Comparison of ENCODE assay signal across 18 cellular contexts in the genomic region with DNA sequence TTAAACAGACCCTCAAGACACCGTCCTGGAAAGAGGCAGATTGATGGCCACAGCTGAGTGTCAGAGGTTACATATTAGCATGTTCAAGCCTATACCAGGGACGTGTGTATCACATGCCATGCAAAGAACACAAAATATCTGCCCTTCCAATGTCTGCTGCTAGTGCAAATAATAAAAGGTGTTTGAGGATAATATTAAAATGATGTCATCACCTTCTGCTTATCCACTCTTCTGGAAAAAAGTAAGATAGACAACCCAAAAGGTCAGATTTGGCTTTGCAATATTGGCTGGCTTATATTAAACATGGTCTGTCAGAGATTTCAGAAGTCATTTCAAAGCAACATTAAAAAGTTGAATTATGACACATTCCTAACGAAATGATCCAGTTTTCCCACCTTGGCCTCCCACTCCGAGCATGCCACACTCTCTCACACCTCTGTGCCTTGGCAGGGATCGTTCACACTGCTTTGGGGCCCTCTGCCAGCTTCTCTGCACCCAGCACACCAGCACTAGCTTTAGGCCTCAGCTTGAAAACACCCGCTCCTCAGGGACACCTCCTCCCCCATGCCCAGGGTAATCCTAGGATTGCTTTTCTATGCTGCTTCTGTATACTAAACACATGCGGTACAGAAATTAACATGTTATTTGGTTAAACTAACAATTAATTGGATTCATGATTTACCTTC.
"Had no signal": no experiment of that assay in that cellular context is flagged by ENCODE, and none has a peak within 500 bp of the region (broad histone marks: within the 10 kb centered on the region; RNA-seq: fewer than 3 reads in every experiment).

No MANE protein-coding gene starts in this region.

- H3K27me3 ChIP-seq: colonic mucosa, heart right ventricle, sigmoid colon, transverse colon had no signal

- H3K27ac ChIP-seq: colonic mucosa, heart right ventricle, lower lobe of right lung, parathyroid adenoma, skin epidermis, thoracic aorta, transverse colon had no signal

- H3K4me3 ChIP-seq: colonic mucosa, heart right ventricle, lower lobe of right lung, sigmoid colon, skin epidermis, thoracic aorta, transverse colon had no signal

- H3K4me1 ChIP-seq: colonic mucosa, lower lobe of right lung, parathyroid adenoma had no signal

- H3K36me3 ChIP-seq: colonic mucosa, heart right ventricle, lower lobe of right lung, sigmoid colon, thoracic aorta, transverse colon had no signal

- H3K9me3 ChIP-seq: colonic mucosa, heart right ventricle, lower lobe of right lung, sigmoid colon, thoracic aorta, transverse colon had no signal

- ATAC-seq: heart right ventricle; left lobe of liver; lower lobe of right lung; natural killer cell treated with Interleukin-12 subunit alpha and Interleukin-12 subunit beta and Interleukin-15 and Interleukin-18, amount 100 ng/mL, for 72 hours; stimulated activated naive B cell treated with anti-CD40 and anti-IgM and Interleukin-4, amounts not matched to agents 10 μg/mL and 1 μg/mL and 100 μg/mL, for 72 hours; stimulated activated naive CD8-positive, alpha-beta T cell treated with anti-CD3 and anti-CD28 coated beads, Interleukin-15, amount 100 ng/mL, for 72 hours had no signal

- DNase-seq: cerebellar nuclear complex; colonic mucosa; dermis blood vessel endothelial cell; effector CD4-positive, alpha-beta T cell; heart right ventricle; lower lobe of right lung; midbrain; sigmoid colon; stimulated activated CD4-positive, alpha-beta T cell treated with anti-CD3 and anti-CD28 coated beads, Interleukin-2, amount 100 ng/mL, for 24 hours; stimulated activated CD4-positive, alpha-beta T cell treated with anti-CD3 and anti-CD28 coated beads, Interleukin-4, amount 100 ng/mL, for 4 hours; stimulated activated naive B cell treated with anti-CD40 and anti-IgM and Interleukin-4, amounts not matched to agents 10 μg/mL and 1 μg/mL and 100 μg/mL, for 72 hours; stimulated activated naive CD8-positive, alpha-beta T cell treated with anti-CD3 and anti-CD28 coated beads, Interleukin-15, amount 100 ng/mL, for 72 hours; transverse colon had no signal

- H3K9ac ChIP-seq: parathyroid adenoma had no signal
